ENCODE assay signal across 8 cellular contexts in the genomic region with DNA sequence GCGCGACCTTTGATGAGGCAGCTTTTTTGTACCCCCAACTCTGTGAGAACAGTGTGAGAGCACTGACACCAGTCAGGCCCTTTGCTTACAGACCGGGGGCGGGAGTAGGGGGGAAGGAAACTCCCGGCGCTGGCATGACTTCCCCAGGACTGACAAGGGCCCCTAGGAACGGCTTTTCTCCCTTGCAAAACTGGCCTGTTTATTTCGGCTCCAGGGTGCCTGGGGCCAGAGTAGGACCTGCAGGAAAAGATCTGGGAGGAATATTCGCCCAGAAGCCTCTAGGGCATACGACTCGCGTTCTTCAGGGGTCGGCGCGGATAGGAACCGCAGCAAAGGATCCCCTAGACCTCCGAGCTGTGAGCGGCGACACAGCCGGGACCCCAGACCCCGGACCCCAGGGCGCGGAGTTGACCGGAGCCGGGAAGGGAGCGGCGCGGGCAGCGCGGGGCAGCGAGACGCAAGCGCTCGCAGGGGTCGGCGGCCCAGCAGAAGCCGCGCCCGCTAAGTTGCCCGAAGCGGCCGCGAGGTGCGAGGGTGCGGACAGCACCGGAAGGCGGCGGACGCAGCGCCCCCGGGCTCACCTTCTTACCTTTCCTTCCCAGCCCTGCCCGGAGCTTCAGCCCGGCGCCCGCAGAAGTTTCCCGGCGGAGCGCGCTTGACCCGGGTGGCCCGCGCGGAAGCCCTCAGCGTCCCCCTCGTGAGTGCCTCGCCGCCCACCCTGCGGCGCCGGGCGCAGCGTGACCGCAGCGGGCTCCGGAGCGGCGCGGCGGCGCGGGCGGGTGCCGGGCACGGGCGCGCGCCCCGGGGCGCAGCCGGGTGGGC. TPM values are rescaled to one million over a fixed set of nuclear protein-coding genes. Genes with fewer than 3 reads are reported as not detected.
DNase-seq lines count a peak whose midpoint lies in the region; ATAC-seq, FAIRE-seq and TF ChIP-seq lines count a peak whose summit lies in the region.

A gene with protein sequence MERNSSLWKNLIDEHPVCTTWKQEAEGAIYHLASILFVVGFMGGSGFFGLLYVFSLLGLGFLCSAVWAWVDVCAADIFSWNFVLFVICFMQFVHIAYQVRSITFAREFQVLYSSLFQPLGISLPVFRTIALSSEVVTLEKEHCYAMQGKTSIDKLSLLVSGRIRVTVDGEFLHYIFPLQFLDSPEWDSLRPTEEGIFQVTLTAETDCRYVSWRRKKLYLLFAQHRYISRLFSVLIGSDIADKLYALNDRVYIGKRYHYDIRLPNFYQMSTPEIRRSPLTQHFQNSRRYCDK (minus strand): TSS at position 771 of the 822 bp plus-strand sequence. CDS start 18,105 bp downstream, outside the sequence.

- H3K9me3 ChIP-seq in right cardiac atrium (ENCODE audit: control insufficient read depth, low read length): no peaks in the 10 kb centered on the region

- DNase-seq in NCI-H82 (lab: John Stamatoyannopoulos, UW) (peak; percentile 70), NCI-H82 treated with DMSO at 0.1 percent for 48 hours (lab: John Stamatoyannopoulos, UW; ENCODE audit: unreplicated experiment) (no peak), HL-60 (ENCODE audit: low read depth in 1 of 2, low spot score in 1 of 2) (no peak), right cardiac atrium (peak; percentile 12 to 57 (median 55)), erythroblast (lab: John Stamatoyannopoulos, UW) (no peak), urothelium cell line (ENCODE audit: low spot score) (no peak)
- peak; percentile 19 for DNase-seq in activated naive CD8-positive, alpha-beta T cell treated with anti-CD3 and anti-CD28 coated beads for 36 hours

- no peak for TF ChIP-seq CTCF in HL-60 (IDR thresholded peaks at IDR 0.05; ENCODE audit: insufficient read depth, low read length)

- no peak for FAIRE-seq in urothelium cell line (lab: Jason Lieb, UNC)

- WGBS in right cardiac atrium: 2% methylated on average over 90 of the region's 90 CpGs

- peak; percentile 72 to 73 for ATAC-seq in right cardiac atrium

- H3K36me3 ChIP-seq in rectal smooth muscle tissue (ENCODE audit: control insufficient read depth, insufficient read depth, low read length): no peaks in the 10 kb centered on the region

- H3K4me3 ChIP-seq in HL-60 (replicated peaks; ENCODE audit: insufficient read depth, low read length): peak within 1 kb of the TSS; percentile 32
- peak within 1 kb of the TSS; percentile 63 for H3K4me3 ChIP-seq in right cardiac atrium (ENCODE audit: low read length)
- H3K4me3 ChIP-seq in rectal smooth muscle tissue (ENCODE audit: low read length): peak within 1 kb of the TSS; percentile 54

- intact Hi-C loops in right cardiac atrium (cut with DNase I): no loop called here

- peaks cover 2% of the 10 kb centered on the region for H3K4me1 ChIP-seq in right cardiac atrium (ENCODE audit: control insufficient read depth, insufficient read depth, low read length)
- no peaks in the 10 kb centered on the region for H3K4me1 ChIP-seq in rectal smooth muscle tissue (ENCODE audit: control insufficient read depth, insufficient read depth, low read length)

- H3K27ac ChIP-seq in HL-60 (replicated peaks) (no peak within 1 kb of the TSS), right cardiac atrium (ENCODE audit: low read length) (peak within 1 kb of the TSS; percentile 80), rectal smooth muscle tissue (ENCODE audit: low read depth, low read length) (no peak within 1 kb of the TSS)

- H3K4me3 Mint-ChIP-seq in activated naive CD8-positive, alpha-beta T cell treated with anti-CD3 and anti-CD28 coated beads for 36 hours: peak within 1 kb of the TSS; percentile 65

- H3K9ac ChIP-seq in rectal smooth muscle tissue (ENCODE audit: low read length): no peak within 1 kb of the TSS

- peaks cover 7% of the 10 kb centered on the region for H3K4me1 Mint-ChIP-seq in activated naive CD8-positive, alpha-beta T cell treated with anti-CD3 and anti-CD28 coated beads for 36 hours

- H3K27ac Mint-ChIP-seq in activated naive CD8-positive, alpha-beta T cell treated with anti-CD3 and anti-CD28 coated beads for 36 hours: no peak within 1 kb of the TSS

- H3K27me3 ChIP-seq in HL-60 (ENCODE audit: insufficient read depth, poor library complexity, severe bottlenecking) (peaks cover 25% of the 10 kb centered on the region), right cardiac atrium (ENCODE audit: control insufficient read depth, insufficient read depth) (no peaks in the 10 kb centered on the region), rectal smooth muscle tissue (ENCODE audit: control insufficient read depth, insufficient read depth, low read length) (peaks cover 12% of the 10 kb centered on the region)

- peaks cover 72% of the 10 kb centered on the region for H3K27me3 Mint-ChIP-seq in activated naive CD8-positive, alpha-beta T cell treated with anti-CD3 and anti-CD28 coated beads for 36 hours

- TF ChIP-seq POLR2A in erythroblast (IDR thresholded peaks at IDR 0.05; ENCODE audit: low read length): no peak

- H3K9me3 Mint-ChIP-seq in activated naive CD8-positive, alpha-beta T cell treated with anti-CD3 and anti-CD28 coated beads for 36 hours: no peaks in the 10 kb centered on the region

- no peaks in the 10 kb centered on the region for H3K36me3 Mint-ChIP-seq in activated naive CD8-positive, alpha-beta T cell treated with anti-CD3 and anti-CD28 coated beads for 36 hours

RNA-seq across cellular contexts. Expression of the gene that starts here (rescaled TPM):
- total RNA-seq in activated naive CD8-positive, alpha-beta T cell treated with anti-CD3 and anti-CD28 coated beads for 36 hours: not detected
- total RNA-seq in right cardiac atrium: 10 to 100 TPM; 31.6 to 48.3 (median 41.3) TPM
- polyA plus RNA-seq in right cardiac atrium: 53.2 TPM

Comparison
In these comparisons a context has a peak if more than half of its experiments do, and no peak if none do; other contexts are left out.
1. RNA of the gene that starts here (total RNA-seq): 31.6 to 48.3 TPM in right cardiac atrium; not detected in activated naive CD8-positive, alpha-beta T cell treated with anti-CD3 and anti-CD28 coated beads for 36 hours; every median in the first group is over 10 times any median in the second.
2. DNase-seq: peak in NCI-H82 (single experiment) and right cardiac atrium (3 of 3); none in NCI-H82 treated with DMSO at 0.1 percent for 48 hours (single experiment), HL-60 (0 of 2), erythroblast (0 of 2) and urothelium cell line (single experiment).
3. Peak in DNase-seq in activated naive CD8-positive, alpha-beta T cell treated with anti-CD3 and anti-CD28 coated beads for 36 hours; RNA of the gene not detected or under 1 TPM.
4. Peak in every context shown above with its lines, with median percentiles within 50 percentile points of each other: H3K4me3 ChIP-seq.